In the genomic region with DNA sequence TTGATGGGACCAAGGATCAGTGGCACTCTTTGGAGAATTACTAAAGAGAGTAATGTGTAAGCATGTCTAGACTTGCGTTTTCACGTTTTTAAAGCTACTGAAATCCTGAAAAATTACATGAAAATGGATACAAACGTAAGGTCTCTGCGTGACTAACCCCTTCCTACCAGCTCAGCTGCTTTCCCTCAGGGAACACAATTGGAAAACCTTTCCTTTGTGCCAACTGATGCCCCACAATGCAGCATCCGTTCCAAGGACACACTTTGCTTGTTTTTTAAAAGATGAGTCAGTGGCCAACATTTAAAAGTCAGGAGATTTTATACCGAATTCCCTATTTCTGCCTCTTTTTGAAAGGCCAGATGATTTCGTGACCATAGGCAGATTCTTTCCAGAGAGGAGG, we compare ENCODE assay signal across 31 cellular contexts.
"Had no signal": no experiment of that assay in that cellular context is flagged by ENCODE, and none has a peak within 500 bp of the region (broad histone marks: within the 10 kb centered on the region; RNA-seq: fewer than 3 reads in every experiment).

No MANE protein-coding gene starts in this region.

- H3K4me1 ChIP-seq: Peyer's patch had no signal

- DNase-seq: activated B cell treated with CpG ODN at 0.5 μM for 24 hours; activated CD4-positive, alpha-beta memory T cell treated with anti-CD3 and anti-CD28 coated beads for 36 hours; activated CD4-positive, alpha-beta T cell treated with anti-CD3 and anti-CD28 coated beads for 4 hours; activated CD4-positive, alpha-beta T cell treated with anti-CD3 and anti-CD28 coated beads, Interleukin-2, amount 50 U/mL, for 1 hour; activated CD4-positive, CD25-positive, alpha-beta regulatory T cell treated with anti-CD3 and anti-CD28 coated beads, Interleukin-2, amount 50 U/mL, for 72 hours; activated CD8-positive, alpha-beta memory T cell treated with anti-CD3 and anti-CD28 coated beads, Interleukin-2, amount 50 U/mL, for 48 hours; activated effector memory CD4-positive, alpha-beta T cell treated with Interleukin-2 at 50 U/mL for 16 hours; activated naive CD4-positive, alpha-beta T cell treated with anti-CD3 and anti-CD28 coated beads, Interleukin-2, amount 10 ng/mL, durations not matched to agents 7 days and 5 days; activated naive CD8-positive, alpha-beta T cell treated with anti-CD3 and anti-CD28 coated beads, Interleukin-2, amount 50 U/mL, for 24 hours; activated T-cell treated with anti-CD3 and anti-CD28 coated beads, Interleukin-2, amount 50 U/mL, for 48 hours; anterior cingulate cortex; brain microvascular endothelial cell; Karpas-422; MG63; NCI-H1048; NCI-H1105 treated with DMSO at 0.1 percent for 48 hours; NCI-H1436; NCI-H1694; NCI-H1930; NCI-H2081 treated with DMSO at 0.1 percent for 48 hours; NCI-H2171; NCI-H510A; NCI-H526; NCI-H748 treated with DMSO at 0.1 percent for 48 hours; NK-92 treated with Interleukin-12 subunit alpha and Interleukin-12 subunit beta, amount 100 ng/mL, for 24 hours; PC-3; Peyer's patch; Right ventricle myocardium superior; SW 1271 had no signal

- H3K27me3 ChIP-seq: brain microvascular endothelial cell, MG63, Peyer's patch had no signal

- H3K9me3 ChIP-seq: MG63 had no signal

- H3K4me3 ChIP-seq: MG63, Peyer's patch had no signal

- FAIRE-seq: TTC549 had no signal

- ATAC-seq: activated naive CD8-positive, alpha-beta T cell treated with anti-CD3 and anti-CD28 coated beads, Interleukin-2, amount 50 U/mL, for 24 hours; PC-3 had no signal

- H3K27ac ChIP-seq: brain microvascular endothelial cell, Peyer's patch, RWPE1 had no signal
